13 cellular contexts compared by ENCODE assay signal in the genomic region with DNA sequence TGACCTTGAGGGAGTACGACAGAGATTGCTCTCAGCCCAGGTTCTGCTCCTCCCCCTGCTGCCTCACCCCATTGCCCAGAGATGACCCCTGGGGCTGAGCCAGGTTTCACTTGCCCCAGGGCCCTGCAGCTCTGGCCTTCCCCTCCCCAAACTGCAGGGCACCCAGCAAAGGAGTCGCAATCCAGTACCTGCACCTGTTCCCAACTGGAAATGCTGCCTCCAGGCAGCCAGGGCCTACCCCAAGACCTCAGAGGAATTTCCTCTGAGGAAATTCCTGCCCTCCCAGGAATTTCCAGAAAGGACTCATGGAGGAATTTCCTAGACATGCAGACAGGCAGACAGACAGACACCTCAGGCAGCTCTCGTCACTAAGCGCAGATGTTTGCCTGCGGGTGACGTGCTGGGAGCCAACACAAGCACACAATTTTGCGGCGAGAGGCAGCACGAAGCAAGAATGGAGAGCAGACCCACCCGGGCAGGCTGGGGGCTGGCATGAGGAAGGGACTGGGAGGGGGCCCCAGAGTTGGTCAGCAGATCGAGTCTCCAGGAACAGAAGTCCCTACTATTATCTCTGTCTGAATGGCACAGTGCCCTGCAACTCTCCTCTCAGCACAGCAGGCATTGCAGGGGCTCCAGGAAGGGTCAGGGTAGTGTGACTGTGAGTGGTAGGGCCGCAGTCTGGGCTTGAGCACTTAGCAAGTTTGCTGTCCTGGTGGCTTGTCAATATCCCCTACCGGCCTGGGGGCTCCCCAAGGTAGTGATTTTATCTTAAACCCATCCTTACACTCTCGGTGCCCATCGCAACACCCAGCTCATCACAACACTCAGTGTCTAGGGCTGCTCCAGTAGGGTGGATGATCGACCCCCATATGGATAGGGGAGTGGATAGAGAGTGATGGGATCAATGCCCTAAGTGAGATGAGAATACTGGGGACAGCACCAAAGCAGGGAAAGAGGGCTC. TPM values are rescaled to one million over a fixed set of nuclear protein-coding genes. Genes with fewer than 3 reads are reported as not detected.
DNase-seq lines count a peak whose midpoint lies in the region; ATAC-seq, FAIRE-seq and TF ChIP-seq lines count a peak whose summit lies in the region.
"Had no signal": no experiment of that assay in that cellular context is flagged by ENCODE, and none has a peak within 500 bp of the region (broad histone marks: within the 10 kb centered on the region; RNA-seq: fewer than 3 reads in every experiment).

No MANE protein-coding gene starts in this region.

- peak in 1 of 2 experiments; percentile 20; a peak in 1 of 4 replicates for TF ChIP-seq POLR2A in HepG2 (IDR thresholded peaks at IDR 0.05; ENCODE audit: insufficient read depth in 1 of 2, low read depth in 2 of 2, low read length in 2 of 2)

- H3K27ac ChIP-seq in HepG2 (ENCODE audit: extremely low read length, insufficient read depth, low read length) (peak overlapping the region; percentile 100), upper lobe of right lung (peak overlapping the region; percentile 87)
- H3K27ac ChIP-seq: HL-60 had no signal

- H3K27me3 ChIP-seq in HepG2 (ENCODE audit: control insufficient read depth in 1 of 2, insufficient read depth in 2 of 2, low read length in 2 of 2) = no peaks in the 10 kb centered on the region; a peak in 1 of 5 replicates
- H3K27me3 ChIP-seq in upper lobe of right lung = peaks cover 8% of the 10 kb centered on the region

- ATAC-seq in activated naive CD8-positive, alpha-beta T cell treated with anti-CD3 and anti-CD28 coated beads, Interleukin-2, amount 10 ng/mL, durations not matched to agents 7 days and 5 days (ENCODE audit: low read depth) = no peak
- ATAC-seq in activated naive CD8-positive, alpha-beta T cell treated with anti-CD3 and anti-CD28 coated beads, Interleukin-2, amount 50 U/mL, for 24 hours = no peak
- peak; percentile 1; the same call in 1 of the 3 replicates for ATAC-seq in HepG2
- no peak for ATAC-seq in upper lobe of right lung

- H2AFZ ChIP-seq in HepG2 (ENCODE audit: low read length) = no peak overlapping the region

- H3K27me3 Mint-ChIP-seq in activated naive CD8-positive, alpha-beta T cell treated with anti-CD3 and anti-CD28 coated beads, Interleukin-2, amount 10 ng/mL, durations not matched to agents 7 days and 5 days = peaks cover 51% of the 10 kb centered on the region
- H3K27me3 Mint-ChIP-seq in activated naive CD8-positive, alpha-beta T cell treated with anti-CD3 and anti-CD28 coated beads, Interleukin-2, amount 50 U/mL, for 24 hours = peaks cover 19% of the 10 kb centered on the region

- no peak for TF ChIP-seq RAD21 in HepG2 (CRISPR knock-in tag; IDR thresholded peaks at IDR 0.05)

- WGBS in HepG2 (ENCODE audit: low lambda C conversion rate) = 7% methylated on average over 9 of the region's 16 CpGs

- H3K9me3 ChIP-seq in HepG2 (ENCODE audit: low read length) (no peaks in the 10 kb centered on the region), upper lobe of right lung (no peaks in the 10 kb centered on the region)

- intact Hi-C loops in HepG2 (cut with micrococcal nuclease; ENCODE audit: unreplicated experiment) (loop anchor here (5.0 kb wide), 2 partner anchors 32 to 958 kb away; partner anchors contain the start of gene MEX3A), upper lobe of right lung (cut with DNase I) (loop anchor here (5.0 kb wide), 1 partner anchor 32 kb away; no protein-coding TSS in a partner anchor)

- H4K20me1 ChIP-seq in HepG2 (ENCODE audit: insufficient read depth, low read length) = peaks cover 6% of the 10 kb centered on the region; the same call in 1 of the 2 replicates

- H3K9me3 Mint-ChIP-seq in activated naive CD8-positive, alpha-beta T cell treated with anti-CD3 and anti-CD28 coated beads, Interleukin-2, amount 10 ng/mL, durations not matched to agents 7 days and 5 days = no peaks in the 10 kb centered on the region
- no peaks in the 10 kb centered on the region for H3K9me3 Mint-ChIP-seq in activated naive CD8-positive, alpha-beta T cell treated with anti-CD3 and anti-CD28 coated beads, Interleukin-2, amount 50 U/mL, for 24 hours

- H3K4me3 ChIP-seq in choroid plexus epithelial cell (ENCODE audit: low read depth, low read length) (no peak overlapping the region), HepG2 (replicated peaks in 1 of 3; ENCODE audit: insufficient read depth in 1 of 3, low read depth in 2 of 3, low read length in 3 of 3) (peak overlapping the region; percentile 56 to 99 (median 96)), upper lobe of right lung (no peak overlapping the region)

- TF ChIP-seq CTCF in choroid plexus epithelial cell (conservative IDR thresholded peaks at IDR 0.05; ENCODE audit: low read depth, low read length) (no peak), HepG2 (CRISPR knock-in tag; IDR thresholded peaks at IDR 0.05) (no peak), upper lobe of right lung (IDR thresholded peaks at IDR 0.05) (no peak)

- H3K36me3 ChIP-seq in HepG2 (replicated peaks in 1 of 2; ENCODE audit: control insufficient read depth in 1 of 2, insufficient read depth in 2 of 2, low read length in 2 of 2) = 0 out of 5 replicates have a peak, but pooled peaks cover 0 to 6% of the 10 kb centered on the region in 2 experiments
- H3K36me3 ChIP-seq in upper lobe of right lung = no peaks in the 10 kb centered on the region

- peak overlapping the region; percentile 86 for H3K4me2 ChIP-seq in HepG2 (ENCODE audit: low read depth, low read length)

- CTCF ChIA-PET in HepG2 (lab: Yijun Ruan, JAX; ENCODE audit: low intra/inter-chr PET ratio, low total read pairs) = interaction anchor here (1.0 to 2.0 kb wide), 2 partner anchors 31 to 43 kb away, joined by 3 to 8 read pairs; no protein-coding TSS in a partner anchor

- peaks cover 30% of the 10 kb centered on the region for H3K79me2 ChIP-seq in HepG2 (ENCODE audit: insufficient read depth, low read length)

- H3K4me1 ChIP-seq in HepG2 (ENCODE audit: insufficient read depth, low read length) = peaks cover 35% of the 10 kb centered on the region
- H3K4me1 ChIP-seq in upper lobe of right lung = peaks cover 33% of the 10 kb centered on the region

- peak; percentile 39 for FAIRE-seq in HepG2 (lab: Jason Lieb, UNC)

- POLR2A ChIA-PET in activated naive CD8-positive, alpha-beta T cell treated with anti-CD3 and anti-CD28 coated beads, Interleukin-2, amount 10 ng/mL, durations not matched to agents 7 days and 5 days (lab: Charles Lee) = no interaction called here
- POLR2A ChIA-PET in HepG2 (lab: Yijun Ruan, JAX) = interaction anchor here (1.1 to 6.4 kb wide), 20 partner anchors 10 to 152 kb away, joined by 3 to 144 read pairs (median 8); partner anchors contain the start of genes ADAM15, CKS1B, CLK2 and DPM3

- peak overlapping the region; percentile 4 for H3K4me3 Mint-ChIP-seq in activated naive CD8-positive, alpha-beta T cell treated with anti-CD3 and anti-CD28 coated beads, Interleukin-2, amount 10 ng/mL, durations not matched to agents 7 days and 5 days
- H3K4me3 Mint-ChIP-seq in activated naive CD8-positive, alpha-beta T cell treated with anti-CD3 and anti-CD28 coated beads, Interleukin-2, amount 50 U/mL, for 24 hours = no peak overlapping the region

- H3K27ac Mint-ChIP-seq in activated naive CD8-positive, alpha-beta T cell treated with anti-CD3 and anti-CD28 coated beads, Interleukin-2, amount 10 ng/mL, durations not matched to agents 7 days and 5 days = no peak overlapping the region
- H3K27ac Mint-ChIP-seq in activated naive CD8-positive, alpha-beta T cell treated with anti-CD3 and anti-CD28 coated beads, Interleukin-2, amount 50 U/mL, for 24 hours = no peak overlapping the region

- H3K36me3 Mint-ChIP-seq in activated naive CD8-positive, alpha-beta T cell treated with anti-CD3 and anti-CD28 coated beads, Interleukin-2, amount 10 ng/mL, durations not matched to agents 7 days and 5 days = no peaks in the 10 kb centered on the region
- H3K36me3 Mint-ChIP-seq in activated naive CD8-positive, alpha-beta T cell treated with anti-CD3 and anti-CD28 coated beads, Interleukin-2, amount 50 U/mL, for 24 hours (ENCODE audit: low read depth) = no peaks in the 10 kb centered on the region

- in situ Hi-C loops in HepG2 (cut with HindIII; ENCODE audit: extremely low pct_ligation_motif_present, low pct_unique_long_range_greater_than_20kb) = loop anchor here (5.0 kb wide), 1 partner anchor 32 kb away; no protein-coding TSS in a partner anchor

- TF ChIP-seq EP300 in HepG2 (IDR thresholded peaks at IDR 0.05; ENCODE audit: low read depth in 2 of 2, low read length in 2 of 2) (peak in 1 of 2 experiments; percentile 42; a peak in 1 of 4 replicates), HepG2 (CRISPR knock-in tag; IDR thresholded peaks at IDR 0.05; ENCODE audit: borderline replicate concordance) (no peak)

- no peak for DNase-seq in activated naive CD8-positive, alpha-beta T cell treated with anti-CD3 and anti-CD28 coated beads, Interleukin-2, amount 10 ng/mL, durations not matched to agents 7 days and 5 days
- DNase-seq in activated naive CD8-positive, alpha-beta T cell treated with anti-CD3 and anti-CD28 coated beads, Interleukin-2, amount 50 U/mL, for 24 hours = no peak
- DNase-seq in choroid plexus epithelial cell (ENCODE audit: low read depth) = peak; percentile 21
- no peak for DNase-seq in HepG2 (ENCODE audit: low spot score)
- peak; percentile 70 for DNase-seq in upper lobe of right lung
- DNase-seq in activated gamma-delta T cell (lab: John Stamatoyannopoulos, UW) = no peak
- no peak for DNase-seq in NCI-H510A treated with DMSO at 0.1 percent for 48 hours (lab: John Stamatoyannopoulos, UW)
- DNase-seq in DMS114 treated with DMSO at 0.1 percent for 48 hours (lab: John Stamatoyannopoulos, UW; ENCODE audit: unreplicated experiment) = no peak
- DNase-seq: activated CD4-positive, CD25-positive, alpha-beta regulatory T cell treated with anti-CD3 and anti-CD28 coated beads, Interleukin-2, amount 50 U/mL, for 72 hours; activated naive CD4-positive, alpha-beta T cell; NCI-H1417; stimulated activated CD4-positive, alpha-beta T cell treated with anti-CD3 and anti-CD28 coated beads, Interleukin-15, amount 100 ng/mL, for 24 hours had no signal

- peaks cover 22% of the 10 kb centered on the region for H3K4me1 Mint-ChIP-seq in activated naive CD8-positive, alpha-beta T cell treated with anti-CD3 and anti-CD28 coated beads, Interleukin-2, amount 10 ng/mL, durations not matched to agents 7 days and 5 days
- H3K4me1 Mint-ChIP-seq in activated naive CD8-positive, alpha-beta T cell treated with anti-CD3 and anti-CD28 coated beads, Interleukin-2, amount 50 U/mL, for 24 hours = peaks cover 29% of the 10 kb centered on the region

- peak overlapping the region; percentile 99 for H3K9ac ChIP-seq in HepG2 (ENCODE audit: insufficient read depth, low read depth, low read length)

- no TSS peak for BruUV-seq in HepG2 (replicated peaks; lab: Mats Ljungman, UMichigan)

RNA-seq across cellular contexts. Expression of gene EFNA1, which starts 2.9 kb away (rescaled TPM):
- total RNA-seq in activated naive CD8-positive, alpha-beta T cell treated with anti-CD3 and anti-CD28 coated beads, Interleukin-2, amount 10 ng/mL, durations not matched to agents 7 days and 5 days = under 1 TPM; 0.25 to 0.48 TPM
- total RNA-seq in HepG2 (2016; rRNA removed; fragmentation: Illumina TruSeq; extraction: Trizol) (41.2 and 81.8 TPM in 2 replicates), upper lobe of right lung (178 TPM)
- total RNA-seq in HepG2 (2016; cell fraction: cytosol; rRNA removed; fragmentation: Illumina TruSeq; extraction: Trizol; ENCODE audit: low read depth) = 20.3 and 22.5 TPM in 2 replicates
- 43.8 and 83.7 TPM in 2 replicates for total RNA-seq in HepG2 (2016; cell fraction: insoluble cytoplasmic fraction; rRNA removed; fragmentation: Illumina TruSeq; extraction: Trizol)
- total RNA-seq in HepG2 (2016; cell fraction: membrane; rRNA removed; fragmentation: Illumina TruSeq; extraction: Trizol) = 37.3 and 39.8 TPM in 2 replicates
- total RNA-seq in HepG2 (2016; cell fraction: nucleus; rRNA removed; fragmentation: Illumina TruSeq; extraction: Trizol) = 83.6 and 87.9 TPM in 2 replicates
- 874 and 1,163 TPM in 2 replicates for polyA plus RNA-seq in HepG2 (2011; rRNA removed)
- polyA plus RNA-seq in HepG2 (2011; cell fraction: cytosol; rRNA removed) = 750 and 916 TPM in 2 replicates
- 390 and 585 TPM in 2 replicates for polyA plus RNA-seq in HepG2 (2011; cell fraction: nucleus; rRNA removed)
- polyA plus RNA-seq in HepG2 (2012) = 254 and 427 TPM in 2 replicates
- polyA plus RNA-seq in HepG2 (2016; cell fraction: cytosol; fragmentation: Illumina TruSeq; extraction: Trizol; ENCODE audit: low read depth) = 16.7 and 18.6 TPM in 2 replicates
- polyA plus RNA-seq in HepG2 (2016; cell fraction: insoluble cytoplasmic fraction; fragmentation: Illumina TruSeq; extraction: Trizol; ENCODE audit: low read depth) = 45.4 and 47.8 TPM in 2 replicates
- 25.2 and 27.9 TPM in 2 replicates for polyA plus RNA-seq in HepG2 (2016; cell fraction: membrane; fragmentation: Illumina TruSeq; extraction: Trizol; ENCODE audit: low read depth)
- polyA plus RNA-seq in HepG2 (2016; cell fraction: nucleus; fragmentation: Illumina TruSeq; extraction: Trizol; ENCODE audit: insufficient read depth, low read depth) = 175 and 184 TPM in 2 replicates
- polyA minus RNA-seq in HepG2 (2011; rRNA and poly(A)+ RNA removed; ENCODE audit: low replicate concordance) = 139 and 593 TPM in 2 replicates
- polyA minus RNA-seq in HepG2 (2011; cell fraction: cytosol; rRNA and poly(A)+ RNA removed) = 195 and 264 TPM in 2 replicates
- polyA minus RNA-seq in HepG2 (2011; cell fraction: nucleus; rRNA and poly(A)+ RNA removed) = 72.6 and 120 TPM in 2 replicates

RNA-seq across cellular contexts. Expression of gene SLC50A1, which starts 10.9 kb away (rescaled TPM):
- 10 to 100 TPM; 40.7 to 45.0 TPM for total RNA-seq in activated naive CD8-positive, alpha-beta T cell treated with anti-CD3 and anti-CD28 coated beads, Interleukin-2, amount 10 ng/mL, durations not matched to agents 7 days and 5 days
- total RNA-seq in HepG2 (2016; rRNA removed; fragmentation: Illumina TruSeq; extraction: Trizol) = 16.4 and 22.5 TPM in 2 replicates
- 19.6 and 29.0 TPM in 2 replicates for total RNA-seq in HepG2 (2016; cell fraction: cytosol; rRNA removed; fragmentation: Illumina TruSeq; extraction: Trizol; ENCODE audit: low read depth)
- 14.6 and 22.8 TPM in 2 replicates for total RNA-seq in HepG2 (2016; cell fraction: insoluble cytoplasmic fraction; rRNA removed; fragmentation: Illumina TruSeq; extraction: Trizol)
- total RNA-seq in HepG2 (2016; cell fraction: membrane; rRNA removed; fragmentation: Illumina TruSeq; extraction: Trizol) = 30.5 and 34.4 TPM in 2 replicates
- total RNA-seq in HepG2 (2016; cell fraction: nucleus; rRNA removed; fragmentation: Illumina TruSeq; extraction: Trizol) = 13.0 and 15.2 TPM in 2 replicates
- 46.8 and 49.5 TPM in 2 replicates for polyA plus RNA-seq in HepG2 (2011; rRNA removed)
- 53.5 and 57.9 TPM in 2 replicates for polyA plus RNA-seq in HepG2 (2011; cell fraction: cytosol; rRNA removed)
- 18.6 and 21.1 TPM in 2 replicates for polyA plus RNA-seq in HepG2 (2011; cell fraction: nucleus; rRNA removed)
- 26.3 and 27.0 TPM in 2 replicates for polyA plus RNA-seq in HepG2 (2012)
- 24.2 and 36.2 TPM in 2 replicates for polyA plus RNA-seq in HepG2 (2016; cell fraction: cytosol; fragmentation: Illumina TruSeq; extraction: Trizol; ENCODE audit: low read depth)
- 20.1 and 21.0 TPM in 2 replicates for polyA plus RNA-seq in HepG2 (2016; cell fraction: insoluble cytoplasmic fraction; fragmentation: Illumina TruSeq; extraction: Trizol; ENCODE audit: low read depth)
- 29.7 and 39.9 TPM in 2 replicates for polyA plus RNA-seq in HepG2 (2016; cell fraction: membrane; fragmentation: Illumina TruSeq; extraction: Trizol; ENCODE audit: low read depth)
- polyA plus RNA-seq in HepG2 (2016; cell fraction: nucleus; fragmentation: Illumina TruSeq; extraction: Trizol; ENCODE audit: insufficient read depth, low read depth) = 35.6 and 36.4 TPM in 2 replicates
- 40.9 and 59.1 TPM in 2 replicates for polyA minus RNA-seq in HepG2 (2011; rRNA and poly(A)+ RNA removed; ENCODE audit: low replicate concordance)
- 12.3 and 19.1 TPM in 2 replicates for polyA minus RNA-seq in HepG2 (2011; cell fraction: cytosol; rRNA and poly(A)+ RNA removed)
- polyA minus RNA-seq in HepG2 (2011; cell fraction: nucleus; rRNA and poly(A)+ RNA removed) = 7.8 and 9.8 TPM in 2 replicates
- total RNA-seq in upper lobe of right lung = 44.7 TPM

RNA-seq across cellular contexts. Expression of gene DPM3, which starts 15.5 kb away (rescaled TPM):
- total RNA-seq in activated naive CD8-positive, alpha-beta T cell treated with anti-CD3 and anti-CD28 coated beads, Interleukin-2, amount 10 ng/mL, durations not matched to agents 7 days and 5 days = 10 to 100 TPM; 60.0 to 71.1 TPM
- total RNA-seq in HepG2 (2016; rRNA removed; fragmentation: Illumina TruSeq; extraction: Trizol) (14.8 and 23.2 TPM in 2 replicates), upper lobe of right lung (71.1 TPM)
- 29.5 and 29.8 TPM in 2 replicates for total RNA-seq in HepG2 (2016; cell fraction: cytosol; rRNA removed; fragmentation: Illumina TruSeq; extraction: Trizol; ENCODE audit: low read depth)
- 21.9 and 28.1 TPM in 2 replicates for total RNA-seq in HepG2 (2016; cell fraction: insoluble cytoplasmic fraction; rRNA removed; fragmentation: Illumina TruSeq; extraction: Trizol)
- total RNA-seq in HepG2 (2016; cell fraction: membrane; rRNA removed; fragmentation: Illumina TruSeq; extraction: Trizol) = 14.3 and 20.6 TPM in 2 replicates
- total RNA-seq in HepG2 (2016; cell fraction: nucleus; rRNA removed; fragmentation: Illumina TruSeq; extraction: Trizol) = 18.3 and 22.2 TPM in 2 replicates
- 53.4 and 61.7 TPM in 2 replicates for polyA plus RNA-seq in HepG2 (2011; rRNA removed)
- 70.1 and 134 TPM in 2 replicates for polyA plus RNA-seq in HepG2 (2011; cell fraction: cytosol; rRNA removed)
- polyA plus RNA-seq in HepG2 (2011; cell fraction: nucleus; rRNA removed) = 64.8 and 67.2 TPM in 2 replicates
- polyA plus RNA-seq in HepG2 (2012) = 39.2 and 68.2 TPM in 2 replicates
- polyA plus RNA-seq in HepG2 (2016; cell fraction: cytosol; fragmentation: Illumina TruSeq; extraction: Trizol; ENCODE audit: low read depth) = 29.6 and 50.5 TPM in 2 replicates
- 22.4 and 23.3 TPM in 2 replicates for polyA plus RNA-seq in HepG2 (2016; cell fraction: insoluble cytoplasmic fraction; fragmentation: Illumina TruSeq; extraction: Trizol; ENCODE audit: low read depth)
- polyA plus RNA-seq in HepG2 (2016; cell fraction: membrane; fragmentation: Illumina TruSeq; extraction: Trizol; ENCODE audit: low read depth) = 19.9 and 24.8 TPM in 2 replicates
- 44.3 and 46.0 TPM in 2 replicates for polyA plus RNA-seq in HepG2 (2016; cell fraction: nucleus; fragmentation: Illumina TruSeq; extraction: Trizol; ENCODE audit: insufficient read depth, low read depth)
- polyA minus RNA-seq in HepG2 (2011; rRNA and poly(A)+ RNA removed; ENCODE audit: low replicate concordance) = 23.2 and 26.3 TPM in 2 replicates
- 9.3 and 10.7 TPM in 2 replicates for polyA minus RNA-seq in HepG2 (2011; cell fraction: cytosol; rRNA and poly(A)+ RNA removed)
- 3.2 and 5.7 TPM in 2 replicates for polyA minus RNA-seq in HepG2 (2011; cell fraction: nucleus; rRNA and poly(A)+ RNA removed)

RNA-seq across cellular contexts. Expression of gene EFNA3, which starts 46.1 kb away (rescaled TPM):
- 1 to 10 TPM; 3.6 to 4.2 TPM for total RNA-seq in activated naive CD8-positive, alpha-beta T cell treated with anti-CD3 and anti-CD28 coated beads, Interleukin-2, amount 10 ng/mL, durations not matched to agents 7 days and 5 days
- total RNA-seq in HepG2 (2016; rRNA removed; fragmentation: Illumina TruSeq; extraction: Trizol) = 1.0 and 1.6 TPM in 2 replicates
- total RNA-seq in HepG2 (2016; cell fraction: cytosol; rRNA removed; fragmentation: Illumina TruSeq; extraction: Trizol; ENCODE audit: low read depth) = 0.62 and 0.71 TPM in 2 replicates
- total RNA-seq in HepG2 (2016; cell fraction: insoluble cytoplasmic fraction; rRNA removed; fragmentation: Illumina TruSeq; extraction: Trizol) = 1.1 and 1.4 TPM in 2 replicates
- total RNA-seq in HepG2 (2016; cell fraction: membrane; rRNA removed; fragmentation: Illumina TruSeq; extraction: Trizol) = 1.1 TPM in 2 replicates
- 0.22 and 0.34 TPM in 2 replicates for total RNA-seq in HepG2 (2016; cell fraction: nucleus; rRNA removed; fragmentation: Illumina TruSeq; extraction: Trizol)
- 5.7 and 6.8 TPM in 2 replicates for polyA plus RNA-seq in HepG2 (2011; rRNA removed)
- 3.6 and 6.1 TPM in 2 replicates for polyA plus RNA-seq in HepG2 (2011; cell fraction: cytosol; rRNA removed)
- polyA plus RNA-seq in HepG2 (2011; cell fraction: nucleus; rRNA removed) = 6.0 and 6.7 TPM in 2 replicates
- 4.7 and 5.0 TPM in 2 replicates for polyA plus RNA-seq in HepG2 (2012)
- polyA plus RNA-seq in HepG2 (2016; cell fraction: cytosol; fragmentation: Illumina TruSeq; extraction: Trizol; ENCODE audit: low read depth) = 0.71 and 0.87 TPM in 2 replicates
- polyA plus RNA-seq in HepG2 (2016; cell fraction: insoluble cytoplasmic fraction; fragmentation: Illumina TruSeq; extraction: Trizol; ENCODE audit: low read depth) = 1.6 and 1.7 TPM in 2 replicates
- 0.94 and 1.0 TPM in 2 replicates for polyA plus RNA-seq in HepG2 (2016; cell fraction: membrane; fragmentation: Illumina TruSeq; extraction: Trizol; ENCODE audit: low read depth)
- 1.4 and 2.1 TPM in 2 replicates for polyA plus RNA-seq in HepG2 (2016; cell fraction: nucleus; fragmentation: Illumina TruSeq; extraction: Trizol; ENCODE audit: insufficient read depth, low read depth)
- 8.7 and 10.6 TPM in 2 replicates for polyA minus RNA-seq in HepG2 (2011; rRNA and poly(A)+ RNA removed; ENCODE audit: low replicate concordance)
- 1.8 and 2.5 TPM in 2 replicates for polyA minus RNA-seq in HepG2 (2011; cell fraction: cytosol; rRNA and poly(A)+ RNA removed)
- 1.2 TPM in 1 of 2 replicates, not detected in the other for polyA minus RNA-seq in HepG2 (2011; cell fraction: nucleus; rRNA and poly(A)+ RNA removed)
- total RNA-seq in upper lobe of right lung = 1.0 TPM

RNA-seq across cellular contexts. Expression of gene KRTCAP2, which starts 48.3 kb away (rescaled TPM):
- total RNA-seq in activated naive CD8-positive, alpha-beta T cell treated with anti-CD3 and anti-CD28 coated beads, Interleukin-2, amount 10 ng/mL, durations not matched to agents 7 days and 5 days = 100 to 1,000 TPM; 146 to 170 TPM
- total RNA-seq in HepG2 (2016; rRNA removed; fragmentation: Illumina TruSeq; extraction: Trizol) = 48.5 and 79.4 TPM in 2 replicates
- total RNA-seq in HepG2 (2016; cell fraction: cytosol; rRNA removed; fragmentation: Illumina TruSeq; extraction: Trizol; ENCODE audit: low read depth) = 40.0 and 49.4 TPM in 2 replicates
- 40.7 and 78.5 TPM in 2 replicates for total RNA-seq in HepG2 (2016; cell fraction: insoluble cytoplasmic fraction; rRNA removed; fragmentation: Illumina TruSeq; extraction: Trizol)
- 33.6 and 41.0 TPM in 2 replicates for total RNA-seq in HepG2 (2016; cell fraction: membrane; rRNA removed; fragmentation: Illumina TruSeq; extraction: Trizol)
- 50.0 and 52.6 TPM in 2 replicates for total RNA-seq in HepG2 (2016; cell fraction: nucleus; rRNA removed; fragmentation: Illumina TruSeq; extraction: Trizol)
- 77.3 and 89.3 TPM in 2 replicates for polyA plus RNA-seq in HepG2 (2011; rRNA removed)
- 125 and 155 TPM in 2 replicates for polyA plus RNA-seq in HepG2 (2011; cell fraction: cytosol; rRNA removed)
- 119 and 133 TPM in 2 replicates for polyA plus RNA-seq in HepG2 (2011; cell fraction: nucleus; rRNA removed)
- polyA plus RNA-seq in HepG2 (2012) = 73.3 and 73.7 TPM in 2 replicates
- 64.6 and 72.6 TPM in 2 replicates for polyA plus RNA-seq in HepG2 (2016; cell fraction: cytosol; fragmentation: Illumina TruSeq; extraction: Trizol; ENCODE audit: low read depth)
- 47.5 and 61.4 TPM in 2 replicates for polyA plus RNA-seq in HepG2 (2016; cell fraction: insoluble cytoplasmic fraction; fragmentation: Illumina TruSeq; extraction: Trizol; ENCODE audit: low read depth)
- polyA plus RNA-seq in HepG2 (2016; cell fraction: membrane; fragmentation: Illumina TruSeq; extraction: Trizol; ENCODE audit: low read depth) = 49.4 and 56.2 TPM in 2 replicates
- polyA plus RNA-seq in HepG2 (2016; cell fraction: nucleus; fragmentation: Illumina TruSeq; extraction: Trizol; ENCODE audit: insufficient read depth, low read depth) = 120 and 121 TPM in 2 replicates
- 182 and 884 TPM in 2 replicates for polyA minus RNA-seq in HepG2 (2011; rRNA and poly(A)+ RNA removed; ENCODE audit: low replicate concordance)
- polyA minus RNA-seq in HepG2 (2011; cell fraction: cytosol; rRNA and poly(A)+ RNA removed) = 27.3 and 38.2 TPM in 2 replicates
- polyA minus RNA-seq in HepG2 (2011; cell fraction: nucleus; rRNA and poly(A)+ RNA removed) = 22.9 and 23.5 TPM in 2 replicates
- total RNA-seq in upper lobe of right lung = 130 TPM

Comparison
In these comparisons a context has a peak if more than half of its experiments do, and no peak if none do; other contexts are left out.
1. DNase-seq: peak in choroid plexus epithelial cell (single experiment) and upper lobe of right lung (single experiment); none in activated naive CD8-positive, alpha-beta T cell treated with anti-CD3 and anti-CD28 coated beads, Interleukin-2, amount 10 ng/mL, durations not matched to agents 7 days and 5 days (single experiment), activated naive CD8-positive, alpha-beta T cell treated with anti-CD3 and anti-CD28 coated beads, Interleukin-2, amount 50 U/mL, for 24 hours (single experiment), HepG2 (single experiment), activated gamma-delta T cell (single experiment), NCI-H510A treated with DMSO at 0.1 percent for 48 hours (single experiment) and DMS114 treated with DMSO at 0.1 percent for 48 hours (single experiment).
2. H3K4me3 ChIP-seq: peak in HepG2 (3 of 3); none in choroid plexus epithelial cell (single experiment) and upper lobe of right lung (single experiment).
3. RNA of gene EFNA1, which starts 2.9 kb away (total RNA-seq): 178 TPM in upper lobe of right lung (single experiment) and 20.3 to 87.9 TPM in HepG2; 0.25 to 0.48 TPM in activated naive CD8-positive, alpha-beta T cell treated with anti-CD3 and anti-CD28 coated beads, Interleukin-2, amount 10 ng/mL, durations not matched to agents 7 days and 5 days; every median in the first group is over 10 times any median in the second.